Comparison of ENCODE assay signal across 15 cellular contexts in genomic region chr16:62869837-62870236, GRCh38.
"Had no signal": no experiment of that assay in that cellular context is flagged by ENCODE, and none has a peak within 500 bp of the region (broad histone marks: within the 10 kb centered on the region; RNA-seq: fewer than 3 reads in every experiment).

No MANE protein-coding gene starts in this region.

- H3K9me3 ChIP-seq: heart right ventricle, mucosa of descending colon, pancreas had no signal

- ATAC-seq: activated T-helper 17 cell treated with anti-CD3 and anti-CD28 coated beads, Interleukin-2, amount 50 U/mL, for 72 hours; heart right ventricle; mucosa of descending colon; natural killer cell; pancreas; WTC11 had no signal

- H3K27me3 ChIP-seq: heart right ventricle, pancreas had no signal

- DNase-seq: activated CD4-positive, alpha-beta T cell treated with anti-CD3 and anti-CD28 coated beads, Interleukin-2, amount 10 ng/mL, durations not matched to agents 24 days and 14 days; activated naive CD4-positive, alpha-beta T cell treated with anti-CD3 and anti-CD28 coated beads, Interleukin-2, amount 10 ng/mL, durations not matched to agents 7 days and 5 days; effector CD4-positive, alpha-beta T cell; foreskin melanocyte; heart right ventricle; islet precursor cell; mucosa of descending colon; natural killer cell; pancreas; stimulated activated CD4-positive, alpha-beta T cell treated with anti-CD3 and anti-CD28 coated beads, Interleukin-12 subunit alpha, Interleukin-12 subunit beta, amount 100 ng/mL, for 4 hours; stimulated activated naive CD4-positive, alpha-beta T cell treated with Interleukin-2 at 50 U/mL for 16 hours; trophoblast cell had no signal

- H3K27ac ChIP-seq: coronary artery, heart right ventricle, pancreas had no signal

- H3K4me3 ChIP-seq: coronary artery, heart right ventricle, mucosa of descending colon, pancreas had no signal

- H3K36me3 ChIP-seq: heart right ventricle, pancreas had no signal

- H3K4me1 ChIP-seq: heart right ventricle, pancreas had no signal
